8 cellular contexts compared by ENCODE assay signal in genomic region chr3:49165771-49166751, GRCh38. TPM values are rescaled to one million over a fixed set of nuclear protein-coding genes. Genes with fewer than 3 reads are reported as not detected.
DNase-seq lines count a peak whose midpoint lies in the region; ATAC-seq lines count a peak whose summit lies in the region.

CCDC71 (minus strand) TSS chr3:49166331; CDS start chr3:49164208, 2,123 bp downstream.

- peak within 1 kb of the TSS; percentile 88 for H3K27ac Mint-ChIP-seq in activated T-helper 1 cell treated with anti-CD3 and anti-CD28 coated beads, Interleukin-12 subunit alpha, Interleukin-12 subunit beta, Interleukin-2, Interleukin-4 antibody, amounts not matched to agents 30 ng/mL and 10 ng/mL and 1 ng/mL, durations not matched to agents 14 hours and 24 hours and 36 hours
- peak within 1 kb of the TSS; percentile 90 to 95 for H3K27ac Mint-ChIP-seq in natural killer cell treated with Interleukin-12 subunit alpha and Interleukin-12 subunit beta and Interleukin-15 and Interleukin-18, amount 100 ng/mL, for 72 hours

- peak; percentile 27 for DNase-seq in NK-92 treated with Interleukin-12 subunit alpha and Interleukin-12 subunit beta, amount 100 ng/mL, for 24 hours (lab: John Stamatoyannopoulos, UW)
- no peak for DNase-seq in NK-92 (lab: John Stamatoyannopoulos, UW; ENCODE audit: unreplicated experiment)
- DNase-seq in RKO (ENCODE audit: low spot score), result peak; percentile 78
- peak; percentile 71 for DNase-seq in activated T-helper 1 cell treated with anti-CD3 and anti-CD28 coated beads, Interleukin-12 subunit alpha, Interleukin-12 subunit beta, Interleukin-2, Interleukin-4 antibody, amounts not matched to agents 30 ng/mL and 10 ng/mL and 1 ng/mL, durations not matched to agents 14 hours and 24 hours and 36 hours (ENCODE audit: low spot score)
- peak; percentile 57 for DNase-seq in fibroblast of peridontal ligament (ENCODE audit: extremely low read depth)
- peak; percentile 86 for DNase-seq in natural killer cell treated with Interleukin-12 subunit alpha and Interleukin-12 subunit beta and Interleukin-15 and Interleukin-18, amount 100 ng/mL, for 72 hours (ENCODE audit: low spot score)
- DNase-seq in stimulated activated naive CD4-positive, alpha-beta T cell treated with Interleukin-2 at 50 U/mL for 16 hours (lab: John Stamatoyannopoulos, UW), result peak; percentile 74

- ATAC-seq in HG03565 (IDR thresholded peaks at IDR 0.05; ENCODE audit: unreplicated experiment), result peak; percentile 37
- peak; percentile 86 to 89 for ATAC-seq in natural killer cell treated with Interleukin-12 subunit alpha and Interleukin-12 subunit beta and Interleukin-15 and Interleukin-18, amount 100 ng/mL, for 72 hours

- intact Hi-C loops in activated T-helper 1 cell treated with anti-CD3 and anti-CD28 coated beads, Interleukin-12 subunit alpha, Interleukin-12 subunit beta, Interleukin-2, Interleukin-4 antibody, amounts not matched to agents 30 ng/mL and 10 ng/mL and 1 ng/mL, durations not matched to agents 14 hours and 24 hours and 36 hours (cut with micrococcal nuclease), result loop anchor here (1.0 kb wide), 2 partner anchors 46 to 174 kb away; partner anchors contain the start of genes USP19 and USP4

- peaks cover 18% of the 10 kb centered on the region for H3K4me1 Mint-ChIP-seq in activated T-helper 1 cell treated with anti-CD3 and anti-CD28 coated beads, Interleukin-12 subunit alpha, Interleukin-12 subunit beta, Interleukin-2, Interleukin-4 antibody, amounts not matched to agents 30 ng/mL and 10 ng/mL and 1 ng/mL, durations not matched to agents 14 hours and 24 hours and 36 hours (ENCODE audit: low read depth)
- peaks cover 17 to 30% of the 10 kb centered on the region in 2 donors for H3K4me1 Mint-ChIP-seq in natural killer cell treated with Interleukin-12 subunit alpha and Interleukin-12 subunit beta and Interleukin-15 and Interleukin-18, amount 100 ng/mL, for 72 hours (ENCODE audit: low read depth in 2 of 2)

- H3K36me3 Mint-ChIP-seq in activated T-helper 1 cell treated with anti-CD3 and anti-CD28 coated beads, Interleukin-12 subunit alpha, Interleukin-12 subunit beta, Interleukin-2, Interleukin-4 antibody, amounts not matched to agents 30 ng/mL and 10 ng/mL and 1 ng/mL, durations not matched to agents 14 hours and 24 hours and 36 hours (ENCODE audit: low read depth), result peaks cover 20% of the 10 kb centered on the region
- H3K36me3 Mint-ChIP-seq in natural killer cell treated with Interleukin-12 subunit alpha and Interleukin-12 subunit beta and Interleukin-15 and Interleukin-18, amount 100 ng/mL, for 72 hours, result peaks cover 12% of the 10 kb centered on the region

- H3K9me3 Mint-ChIP-seq in activated T-helper 1 cell treated with anti-CD3 and anti-CD28 coated beads, Interleukin-12 subunit alpha, Interleukin-12 subunit beta, Interleukin-2, Interleukin-4 antibody, amounts not matched to agents 30 ng/mL and 10 ng/mL and 1 ng/mL, durations not matched to agents 14 hours and 24 hours and 36 hours, result no peaks in the 10 kb centered on the region
- H3K9me3 Mint-ChIP-seq in natural killer cell treated with Interleukin-12 subunit alpha and Interleukin-12 subunit beta and Interleukin-15 and Interleukin-18, amount 100 ng/mL, for 72 hours, result no peaks in the 10 kb centered on the region

- no peaks in the 10 kb centered on the region for H3K27me3 Mint-ChIP-seq in activated T-helper 1 cell treated with anti-CD3 and anti-CD28 coated beads, Interleukin-12 subunit alpha, Interleukin-12 subunit beta, Interleukin-2, Interleukin-4 antibody, amounts not matched to agents 30 ng/mL and 10 ng/mL and 1 ng/mL, durations not matched to agents 14 hours and 24 hours and 36 hours (ENCODE audit: insufficient read depth)
- H3K27me3 Mint-ChIP-seq in natural killer cell treated with Interleukin-12 subunit alpha and Interleukin-12 subunit beta and Interleukin-15 and Interleukin-18, amount 100 ng/mL, for 72 hours, result no peaks in the 10 kb centered on the region

- H3K4me3 Mint-ChIP-seq in activated T-helper 1 cell treated with anti-CD3 and anti-CD28 coated beads, Interleukin-12 subunit alpha, Interleukin-12 subunit beta, Interleukin-2, Interleukin-4 antibody, amounts not matched to agents 30 ng/mL and 10 ng/mL and 1 ng/mL, durations not matched to agents 14 hours and 24 hours and 36 hours, result peak within 1 kb of the TSS; percentile 97
- peak within 1 kb of the TSS; percentile 92 for H3K4me3 Mint-ChIP-seq in natural killer cell treated with Interleukin-12 subunit alpha and Interleukin-12 subunit beta and Interleukin-15 and Interleukin-18, amount 100 ng/mL, for 72 hours

RNA-seq across cellular contexts. Expression of gene CCDC71, which starts in this region (rescaled TPM):
- total RNA-seq in activated T-helper 1 cell treated with anti-CD3 and anti-CD28 coated beads, Interleukin-12 subunit alpha, Interleukin-12 subunit beta, Interleukin-2, Interleukin-4 antibody, amounts not matched to agents 30 ng/mL and 10 ng/mL and 1 ng/mL, durations not matched to agents 14 hours and 24 hours and 36 hours, result 27.6 and 29.1 TPM in 2 replicates
- 10 to 100 TPM; 21.0 to 24.7 TPM for total RNA-seq in natural killer cell treated with Interleukin-12 subunit alpha and Interleukin-12 subunit beta and Interleukin-15 and Interleukin-18, amount 100 ng/mL, for 72 hours
